In genomic region chr14:36662258-36662542, GRCh38 we compare ENCODE assay signal across 9 cellular contexts. TPM values are rescaled to one million over a fixed set of nuclear protein-coding genes. Genes with fewer than 3 reads are reported as not detected.
DNase-seq lines count a peak whose midpoint lies in the region; ATAC-seq and TF ChIP-seq lines count a peak whose summit lies in the region.
"Had no signal": no experiment of that assay in that cellular context is flagged by ENCODE, and none has a peak within 500 bp of the region (broad histone marks: within the 10 kb centered on the region; RNA-seq: fewer than 3 reads in every experiment).

No MANE protein-coding gene starts in this region.

- peaks cover 15% of the 10 kb centered on the region for H3K36me3 Mint-ChIP-seq in activated naive CD4-positive, alpha-beta T cell treated with anti-CD3 and anti-CD28 coated beads, Interleukin-2, amount 10 ng/mL, durations not matched to agents 7 days and 5 days
- H3K36me3 Mint-ChIP-seq in brain, result no peaks in the 10 kb centered on the region
- H3K36me3 Mint-ChIP-seq in activated T-cell treated with anti-CD3 and anti-CD28 coated beads, Interleukin-2, amount 50 U/mL, for 4 hours (ENCODE audit: insufficient read depth), result no peaks in the 10 kb centered on the region

- peak overlapping the region; percentile 65 for H3K27ac Mint-ChIP-seq in activated naive CD4-positive, alpha-beta T cell treated with anti-CD3 and anti-CD28 coated beads, Interleukin-2, amount 10 ng/mL, durations not matched to agents 7 days and 5 days
- H3K27ac Mint-ChIP-seq in brain, result no peak overlapping the region

- H3K4me2 ChIP-seq in mesenchymal stem cell (ENCODE audit: low read length, poor library complexity, severe bottlenecking), result peak overlapping the region; percentile 89

- no peak overlapping the region for H2AFZ ChIP-seq in mesenchymal stem cell (ENCODE audit: low read depth, low read length)

- H3K18ac ChIP-seq in mesenchymal stem cell (ENCODE audit: low read depth in 1 of 2, low read length in 2 of 2), result peak overlapping the region in 1 of 2 experiments; percentile 22

- peaks cover 9% of the 10 kb centered on the region for H3K79me1 ChIP-seq in mesenchymal stem cell (replicated peaks; ENCODE audit: low read length, poor library complexity, severe bottlenecking)

- no peak overlapping the region for H2BK12ac ChIP-seq in mesenchymal stem cell (ENCODE audit: low read length in 2 of 2)

- no peak for TF ChIP-seq CTCF in brain (conservative IDR thresholded peaks at IDR 0.05)
- TF ChIP-seq CTCF in transverse colon (IDR thresholded peaks at IDR 0.05), result no peak

- H3K36me3 ChIP-seq in mesenchymal stem cell (ENCODE audit: control insufficient read depth in 1 of 2, insufficient read depth in 2 of 2, low read depth in 1 of 2, low read length in 2 of 2) (peaks cover 0 to 12% of the 10 kb centered on the region in 2 experiments), transverse colon (no peaks in the 10 kb centered on the region)

- peaks cover 100% of the 10 kb centered on the region for H3K27me3 Mint-ChIP-seq in activated naive CD4-positive, alpha-beta T cell treated with anti-CD3 and anti-CD28 coated beads, Interleukin-2, amount 10 ng/mL, durations not matched to agents 7 days and 5 days
- peaks cover 100% of the 10 kb centered on the region for H3K27me3 Mint-ChIP-seq in brain
- peaks cover 93% of the 10 kb centered on the region for H3K27me3 Mint-ChIP-seq in activated T-cell treated with anti-CD3 and anti-CD28 coated beads, Interleukin-2, amount 50 U/mL, for 4 hours (ENCODE audit: low read depth)

- peak overlapping the region; percentile 60 for H3K9ac ChIP-seq in mesenchymal stem cell (ENCODE audit: low read length)

- no peak overlapping the region for H2BK120ac ChIP-seq in mesenchymal stem cell (ENCODE audit: low read depth, low read length)

- CTCF ChIA-PET in activated naive CD4-positive, alpha-beta T cell treated with anti-CD3 and anti-CD28 coated beads, Interleukin-2, amount 10 ng/mL, durations not matched to agents 7 days and 5 days (lab: Charles Lee), result no interaction called here

- H3K4me1 ChIP-seq in mesenchymal stem cell (ENCODE audit: control insufficient read depth, insufficient read depth, low read depth, low read length) (peaks cover 48% of the 10 kb centered on the region), transverse colon (peaks cover 21 to 62% (median 46%) of the 10 kb centered on the region in 4 donors)

- H3K14ac ChIP-seq in mesenchymal stem cell (ENCODE audit: low read length in 2 of 2), result no peak overlapping the region

- H3K9me3 Mint-ChIP-seq in activated naive CD4-positive, alpha-beta T cell treated with anti-CD3 and anti-CD28 coated beads, Interleukin-2, amount 10 ng/mL, durations not matched to agents 7 days and 5 days, result peaks cover 5% of the 10 kb centered on the region
- H3K9me3 Mint-ChIP-seq in brain, result peaks cover 0 to 8% (median 3%) of the 10 kb centered on the region in 5 experiments
- H3K9me3 Mint-ChIP-seq in activated T-cell treated with anti-CD3 and anti-CD28 coated beads, Interleukin-2, amount 50 U/mL, for 4 hours, result no peaks in the 10 kb centered on the region

- peaks cover 42 to 94% of the 10 kb centered on the region in 2 experiments for H3K27me3 ChIP-seq in mesenchymal stem cell (ENCODE audit: control insufficient read depth in 1 of 2, insufficient read depth in 1 of 2, low read length in 2 of 2)
- peaks cover 100% of the 10 kb centered on the region for H3K27me3 ChIP-seq in transverse colon

- no peak overlapping the region for H3K23ac ChIP-seq in mesenchymal stem cell (ENCODE audit: low read length in 2 of 2)

- no peak overlapping the region for H4K91ac ChIP-seq in mesenchymal stem cell (ENCODE audit: low read length)

- intact Hi-C loops in transverse colon (cut with DNase I; ENCODE audit: low total_unique reads), result no loop called here

- no peak for ATAC-seq in activated T-cell treated with anti-CD3 and anti-CD28 coated beads, Interleukin-2, amount 50 U/mL, for 4 hours

- H2AK5ac ChIP-seq in mesenchymal stem cell (ENCODE audit: low read length, severe bottlenecking), result no peak overlapping the region

- no peak overlapping the region for H2BK5ac ChIP-seq in mesenchymal stem cell (ENCODE audit: low read depth, low read length, poor library complexity, severe bottlenecking)

- in situ Hi-C loops in transverse colon (cut with MboI; ENCODE audit: low pct_ligation_motif_present in 1 of 4, low pct_unique_long_range_greater_than_20kb in 1 of 4, low sequenced_read_pairs in 3 of 4), result loop anchor here in 2 of 4 donors (25.0 kb wide), 2 partner anchors 275 to 500 kb away; partner anchors contain the start of gene SLC25A21 (in 1 of the 2)

- no peak overlapping the region for H3K4ac ChIP-seq in mesenchymal stem cell (ENCODE audit: low read depth in 1 of 2, low read length in 2 of 2)

- peak overlapping the region; percentile 73 to 77 for H3K4me3 ChIP-seq in mesenchymal stem cell (ENCODE audit: insufficient read depth in 1 of 2, low read depth in 1 of 2, low read length in 2 of 2)
- peak overlapping the region in 3 of 4 donors; percentile 29 to 54 (median 31) for H3K4me3 ChIP-seq in transverse colon

- DNase-seq in activated naive CD4-positive, alpha-beta T cell treated with anti-CD3 and anti-CD28 coated beads, Interleukin-2, amount 10 ng/mL, durations not matched to agents 7 days and 5 days, result no peak
- no peak for DNase-seq in activated naive CD4-positive, alpha-beta T cell (lab: John Stamatoyannopoulos, UW)
- DNase-seq in mesenchymal stem cell, result no peak
- no peak for DNase-seq in transverse colon
- DNase-seq in activated CD4-positive, CD25-positive, alpha-beta regulatory T cell (lab: John Stamatoyannopoulos, UW), result no peak
- no peak for DNase-seq in activated T-cell treated with anti-CD3 and anti-CD28 coated beads, Interleukin-2, amount 50 U/mL, for 4 hours
- no peak for DNase-seq in activated CD8-positive, alpha-beta memory T cell treated with anti-CD3 and anti-CD28 coated beads, Interleukin-2, amount 50 U/mL, for 48 hours
- DNase-seq: activated CD8-positive, alpha-beta memory T cell treated with anti-CD3 and anti-CD28 coated beads, Interleukin-2, amount 50 U/mL, for 4 hours had no signal

- no peak overlapping the region for H4K8ac ChIP-seq in mesenchymal stem cell (ENCODE audit: low read length)

- H3K27ac ChIP-seq in mesenchymal stem cell (ENCODE audit: low read length, poor library complexity, severe bottlenecking) (peak overlapping the region; percentile 45), transverse colon (no peak overlapping the region)

- no peak for TF ChIP-seq POLR2A in transverse colon (IDR thresholded peaks at IDR 0.05)

- H2BK15ac ChIP-seq in mesenchymal stem cell (ENCODE audit: low read depth, poor library complexity, severe bottlenecking), result no peak overlapping the region

- under 1% methylated on average over 7 of the region's 11 CpGs for WGBS in mesenchymal stem cell
- WGBS in transverse colon (ENCODE audit: low coverage in 1 of 2), 2 donors, result 11% methylated on average over 11 of the region's 11 CpGs; no CpG with 5 or more reads in 1 of the 2 donors

- no peak overlapping the region for H3K4me3 Mint-ChIP-seq in activated naive CD4-positive, alpha-beta T cell treated with anti-CD3 and anti-CD28 coated beads, Interleukin-2, amount 10 ng/mL, durations not matched to agents 7 days and 5 days
- H3K4me3 Mint-ChIP-seq in brain, result peak overlapping the region; percentile 81 to 90 (median 82)
- no peak overlapping the region for H3K4me3 Mint-ChIP-seq in activated T-cell treated with anti-CD3 and anti-CD28 coated beads, Interleukin-2, amount 50 U/mL, for 4 hours

- H3K9me3 ChIP-seq in mesenchymal stem cell (ENCODE audit: control insufficient read depth, low read length), result no peaks in the 10 kb centered on the region
- no peaks in the 10 kb centered on the region for H3K9me3 ChIP-seq in transverse colon

- no peak for TF ChIP-seq EP300 in transverse colon (IDR thresholded peaks at IDR 0.05; ENCODE audit: low read depth)

- peaks cover 20% of the 10 kb centered on the region for H3K4me1 Mint-ChIP-seq in activated naive CD4-positive, alpha-beta T cell treated with anti-CD3 and anti-CD28 coated beads, Interleukin-2, amount 10 ng/mL, durations not matched to agents 7 days and 5 days
- peaks cover 51% of the 10 kb centered on the region for H3K4me1 Mint-ChIP-seq in brain
- H3K4me1 Mint-ChIP-seq in activated T-cell treated with anti-CD3 and anti-CD28 coated beads, Interleukin-2, amount 50 U/mL, for 4 hours (ENCODE audit: low read depth), result peaks cover 36% of the 10 kb centered on the region

RNA-seq across cellular contexts. Expression of gene PAX9, which starts 0.5 kb away (rescaled TPM):
- 2.8 TPM for polyA plus RNA-seq in brain (ENCODE audit: insufficient read depth, low read depth, low replicate concordance)
- 0.91 TPM for polyA plus RNA-seq in mesenchymal stem cell (2013, experiment 1 of 2)
- polyA plus RNA-seq in mesenchymal stem cell (2013, experiment 2 of 2), result 0.92 TPM
- under 1 TPM in 1 of 4 donors, not detected in 3; 0.79 TPM for total RNA-seq in transverse colon
- under 1 TPM in 1 of 3 donors, not detected in 2; 0.08 TPM for total RNA-seq in activated T-cell treated with anti-CD3 and anti-CD28 coated beads, Interleukin-2, amount 50 U/mL, for 4 hours

Comparison
In these comparisons a context has a peak if more than half of its experiments do, and no peak if none do; other contexts are left out.
1. H3K4me3 Mint-ChIP-seq: peak in brain (5 of 5); none in activated naive CD4-positive, alpha-beta T cell treated with anti-CD3 and anti-CD28 coated beads, Interleukin-2, amount 10 ng/mL, durations not matched to agents 7 days and 5 days (single experiment) and activated T-cell treated with anti-CD3 and anti-CD28 coated beads, Interleukin-2, amount 50 U/mL, for 4 hours (single experiment).